Comparison of ENCODE assay signal across 25 cellular contexts in the genomic region with DNA sequence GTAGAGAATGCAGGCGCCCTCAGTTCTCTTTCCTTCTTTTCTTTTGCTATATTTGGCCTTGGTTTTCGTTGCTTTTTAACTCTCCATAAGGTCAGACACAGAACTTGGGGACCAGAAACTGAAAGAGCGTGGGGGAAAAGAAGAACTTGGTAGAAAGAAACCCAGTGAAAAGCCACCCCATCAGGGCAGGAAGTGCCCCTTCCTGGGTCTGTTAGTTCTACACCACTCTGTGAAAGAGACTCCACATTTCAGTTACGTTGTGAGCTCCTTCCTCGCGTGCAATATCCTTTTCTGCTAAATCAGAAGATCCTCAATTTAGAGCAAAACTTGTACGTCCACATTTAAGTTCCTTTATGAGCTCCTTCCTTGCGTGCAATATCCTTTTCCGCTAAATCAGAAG.
A peak's percentile ranks its signal among the peaks of the same experiment; 100 is the strongest.
DNase-seq lines count a peak whose midpoint lies in the region; ATAC-seq, FAIRE-seq and TF ChIP-seq lines count a peak whose summit lies in the region.
"Had no signal": no experiment of that assay in that cellular context is flagged by ENCODE, and none has a peak within 500 bp of the region (broad histone marks: within the 10 kb centered on the region; RNA-seq: fewer than 3 reads in every experiment).

No MANE protein-coding gene starts in this region.

- H3K27ac ChIP-seq in H1 (ENCODE audit: low read depth, low read length), result no peak overlapping the region
- H3K27ac ChIP-seq: PC-9, RWPE1, SK-N-MC had no signal

- no peaks in the 10 kb centered on the region for H3K79me1 ChIP-seq in H1 (ENCODE audit: low read depth, low read length)

- no peak for TF ChIP-seq RAD21 in H1 (IDR thresholded peaks at IDR 0.05 in 1 of 2, conservative IDR thresholded peaks at IDR 0.05 in 1 of 2; ENCODE audit: low read depth in 2 of 2, low read length in 2 of 2)

- no peak overlapping the region for H2BK20ac ChIP-seq in H1 (ENCODE audit: low read length)

- H3K27me3 ChIP-seq in H1 (replicated peaks in 1 of 4; ENCODE audit: control insufficient read depth in 3 of 4, extremely low read depth in 1 of 4, insufficient read depth in 3 of 4, low read length in 3 of 4), result no peaks in the 10 kb centered on the region
- H3K27me3 ChIP-seq: BE2C had no signal

- no peak overlapping the region for H3K56ac ChIP-seq in H1 (replicated peaks; ENCODE audit: insufficient read length, low read depth, low read length)

- no peaks in the 10 kb centered on the region for H3K36me3 Mint-ChIP-seq in CD14-positive monocyte
- H3K36me3 Mint-ChIP-seq: CD4-positive, alpha-beta memory T cell had no signal

- no peak for FAIRE-seq in H1 (lab: Jason Lieb, UNC)
- FAIRE-seq: A204.1, GM12892 had no signal

- intact Hi-C loops in CD14-positive monocyte (cut with micrococcal nuclease), result no loop called here

- no peaks in the 10 kb centered on the region for H3K4me1 ChIP-seq in H1 (replicated peaks in 1 of 4; ENCODE audit: control insufficient read depth in 3 of 4, insufficient read depth in 4 of 4, low read length in 3 of 4)
- H3K4me1 ChIP-seq: BE2C, Caco-2 had no signal

- H3K27me3 Mint-ChIP-seq in CD14-positive monocyte (ENCODE audit: low read depth in 3 of 3), result peaks cover 0 to 2% (median 1%) of the 10 kb centered on the region in 3 donors

- peaks cover 9 to 36% of the 10 kb centered on the region in 2 experiments for H3K9me3 ChIP-seq in H1 (ENCODE audit: insufficient read depth in 2 of 2, low read depth in 1 of 2, low read length in 1 of 2)
- H3K9me3 ChIP-seq: BE2C, Caco-2 had no signal

- no peak overlapping the region for H4K8ac ChIP-seq in H1 (ENCODE audit: extremely low read depth, insufficient read depth, low read length)

- TF ChIP-seq POLR2A in H1 (IDR thresholded peaks at IDR 0.05; ENCODE audit: control extremely low read depth in 1 of 2, low read depth in 2 of 2, low read length in 2 of 2), result no peak

- no peak for TF ChIP-seq EP300 in H1 (IDR thresholded peaks at IDR 0.05; ENCODE audit: borderline replicate concordance in 1 of 2, low read depth in 2 of 2, low read length in 2 of 2)

- H2BK15ac ChIP-seq in H1 (ENCODE audit: low read length), result no peak overlapping the region

- H2AK5ac ChIP-seq in H1 (ENCODE audit: low read depth, low read length), result no peak overlapping the region

- H4K20me1 ChIP-seq in H1 (replicated peaks in 1 of 2; ENCODE audit: control insufficient read depth in 1 of 2, insufficient read depth in 2 of 2, low read length in 2 of 2), result no peaks in the 10 kb centered on the region

- H2BK5ac ChIP-seq in H1 (ENCODE audit: low read depth, low read length), result no peak overlapping the region

- no peak overlapping the region for H3K9ac ChIP-seq in H1 (replicated peaks in 1 of 4; ENCODE audit: extremely low read depth in 1 of 4, low read depth in 3 of 4, low read length in 3 of 4)

- POLR2A ChIA-PET in H1 (lab: Charles Lee; ENCODE audit: partially characterized antibody), result no interaction called here

- H3K4me3 ChIP-seq in H1 (ENCODE audit: extremely low read depth in 1 of 4, insufficient read depth in 2 of 4, low read depth in 3 of 4, low read length in 4 of 4), result no peak overlapping the region
- H3K4me3 ChIP-seq: PC-9, SK-N-MC had no signal

- peaks cover 6 to 33% (median 18%) of the 10 kb centered on the region in 7 donors for H3K9me3 Mint-ChIP-seq in CD14-positive monocyte

- peaks cover 18% of the 10 kb centered on the region for H3K4me1 Mint-ChIP-seq in CD14-positive monocyte
- H3K4me1 Mint-ChIP-seq: CD4-positive, alpha-beta memory T cell had no signal

- H3K4me3 Mint-ChIP-seq in CD14-positive monocyte, result peak overlapping the region; percentile 9 to 48
- H3K4me3 Mint-ChIP-seq: CD4-positive, alpha-beta memory T cell had no signal

- peak overlapping the region in 3 of 7 donors; percentile 21 to 50 (median 47) for H3K27ac Mint-ChIP-seq in CD14-positive monocyte
- H3K27ac Mint-ChIP-seq: CD4-positive, alpha-beta memory T cell had no signal

- H3K4ac ChIP-seq in H1 (replicated peaks; ENCODE audit: insufficient read length, low read depth, low read length), result no peak overlapping the region

- no peaks in the 10 kb centered on the region for H3K79me2 ChIP-seq in H1 (ENCODE audit: control insufficient read depth in 1 of 2, insufficient read depth in 2 of 2, low read length in 2 of 2)

- H3K23me2 ChIP-seq in H1 (ENCODE audit: low read depth, low read length), result no peaks in the 10 kb centered on the region; the same call in 1 of the 2 replicates

- H3K18ac ChIP-seq in H1 (ENCODE audit: extremely low read depth, low read length), result no peak overlapping the region

- TF ChIP-seq CTCF in CD14-positive monocyte (IDR thresholded peaks at IDR 0.05), result no peak
- TF ChIP-seq CTCF in H1 (IDR thresholded peaks at IDR 0.05; ENCODE audit: control extremely low read depth in 1 of 3, insufficient read depth in 1 of 3, low read depth in 1 of 3, low read length in 3 of 3), result no peak

- H3K14ac ChIP-seq in H1 (ENCODE audit: insufficient read length), result no peak overlapping the region

- no peak overlapping the region for H4K5ac ChIP-seq in H1 (ENCODE audit: insufficient read length, low read depth, low read length)

- ATAC-seq in HG02623 (IDR thresholded peaks at IDR 0.05; ENCODE audit: unreplicated experiment), result no peak
- ATAC-seq: HCT116 had no signal

- H2BK120ac ChIP-seq in H1 (replicated peaks; ENCODE audit: low read depth, low read length), result no peak overlapping the region

- H2BK12ac ChIP-seq in H1 (ENCODE audit: low read depth, low read length), result 0 out of 2 replicates have a peak overlapping the region, but pooled peaks have one; percentile 7

- DNase-seq in CD14-positive monocyte (ENCODE audit: low spot score), result no peak
- peak; percentile 72 to 88 for DNase-seq in NOMO-1 (lab: John Stamatoyannopoulos, UW; ENCODE audit: unreplicated experiment in 2 of 2)
- DNase-seq in H1 (ENCODE audit: low read depth in 1 of 2, low spot score in 2 of 2), result no peak
- peak; percentile 85 for DNase-seq in pons (ENCODE audit: low spot score)
- DNase-seq in activated CD8-positive, alpha-beta memory T cell treated with anti-CD3 and anti-CD28 coated beads, Interleukin-2, amount 50 U/mL, for 4 hours, result no peak
- no peak for DNase-seq in NCI-H2227 treated with DMSO at 0.1 percent for 48 hours (lab: John Stamatoyannopoulos, UW)
- no peak for DNase-seq in NCI-H1105 treated with DMSO at 0.1 percent for 48 hours (lab: John Stamatoyannopoulos, UW)
- DNase-seq: BE2C; Caco-2; CD4-positive, alpha-beta memory T cell; DMS 273 treated with DMSO at 0.1 percent for 48 hours; DND-41; GOT3; Kasumi-1; NCI-H1436; NCI-H1930; NCI-H510A; PC-9; SHP77 treated with DMSO at 0.1 percent for 48 hours had no signal

- no peak overlapping the region for H4K91ac ChIP-seq in H1 (replicated peaks; ENCODE audit: insufficient read length, low read length)

- H3K23ac ChIP-seq in H1 (ENCODE audit: insufficient read length), result no peak overlapping the region

- 87% methylated on average over 9 of the region's 9 CpGs; no CpG with 5 or more reads in 1 of the 2 experiments for WGBS in H1 (ENCODE audit: extremely low coverage in 1 of 2, insufficient coverage in 1 of 2, insufficient read length in 1 of 2, insufficient replicate concordance in 2 of 2, low coverage in 1 of 2, low lambda C conversion rate in 2 of 2, missing lambda C conversion rate in 1 of 2), 2 experiments

- no peaks in the 10 kb centered on the region for H3K36me3 ChIP-seq in H1 (ENCODE audit: control insufficient read depth in 2 of 4, insufficient read depth in 4 of 4, low read length in 3 of 4)
- H3K36me3 ChIP-seq: BE2C had no signal

- H3K4me2 ChIP-seq in H1 (ENCODE audit: insufficient read depth in 1 of 2, low read depth in 2 of 2, low read length in 2 of 2), result no peak overlapping the region
- H3K4me2 ChIP-seq: PC-9 had no signal

- no peak overlapping the region for H2AFZ ChIP-seq in H1 (ENCODE audit: low read length)
- H2AFZ ChIP-seq: PC-9 had no signal

- CTCF ChIA-PET in H1 (lab: Charles Lee; ENCODE audit: partially characterized antibody), result no interaction called here

TF ChIP-seq in H1, 55 proteins besides CTCF, POLR2A, EP300 and RAD21:
- TF ChIP-seq RNF2 (IDR thresholded peaks at IDR 0.05; ENCODE audit: borderline replicate concordance, low read depth, low read length, missing control alignments, poor library complexity, severe bottlenecking) (no peak), SP1 (IDR thresholded peaks at IDR 0.05; ENCODE audit: low read depth, low read length) (no peak), SP4 (IDR thresholded peaks at IDR 0.05; ENCODE audit: low read length) (no peak), GTF2F1 (IDR thresholded peaks at IDR 0.05; ENCODE audit: borderline replicate concordance, low read depth, low read length) (no peak), BCL11A (IDR thresholded peaks at IDR 0.05; ENCODE audit: low read depth in 2 of 2, low read length in 2 of 2) (no peak), EGR1 (IDR thresholded peaks at IDR 0.05; ENCODE audit: borderline replicate concordance, low read depth, low read length) (no peak), YY1 (IDR thresholded peaks at IDR 0.05; ENCODE audit: low read depth, low read length) (no peak), CREB1 (IDR thresholded peaks at IDR 0.05) (no peak), TBP (IDR thresholded peaks at IDR 0.05; ENCODE audit: low read depth, low read length) (no peak), RXRA (IDR thresholded peaks at IDR 0.05; ENCODE audit: insufficient read depth, low read depth, low read length) (no peak), POLR2AphosphoS5 (IDR thresholded peaks at IDR 0.05; ENCODE audit: low read depth, low read length) (no peak), ZNF274 (IDR thresholded peaks at IDR 0.05; ENCODE audit: borderline replicate concordance, extremely low read depth, low read length) (no peak)
- TF ChIP-seq, protein P1, sequence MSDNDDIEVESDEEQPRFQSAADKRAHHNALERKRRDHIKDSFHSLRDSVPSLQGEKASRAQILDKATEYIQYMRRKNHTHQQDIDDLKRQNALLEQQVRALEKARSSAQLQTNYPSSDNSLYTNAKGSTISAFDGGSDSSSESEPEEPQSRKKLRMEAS (IDR thresholded peaks at IDR 0.05), result no peak

Comparison
In these comparisons a context has a peak if more than half of its experiments do, and no peak if none do; other contexts are left out.
1. DNase-seq: peak in NOMO-1 (2 of 2) and pons (single experiment); none in CD14-positive monocyte (single experiment), H1 (0 of 2), activated CD8-positive, alpha-beta memory T cell treated with anti-CD3 and anti-CD28 coated beads, Interleukin-2, amount 50 U/mL, for 4 hours (single experiment), NCI-H2227 treated with DMSO at 0.1 percent for 48 hours (single experiment) and NCI-H1105 treated with DMSO at 0.1 percent for 48 hours (single experiment).